Comparison of ENCODE assay signal across 11 cellular contexts in the genomic region with DNA sequence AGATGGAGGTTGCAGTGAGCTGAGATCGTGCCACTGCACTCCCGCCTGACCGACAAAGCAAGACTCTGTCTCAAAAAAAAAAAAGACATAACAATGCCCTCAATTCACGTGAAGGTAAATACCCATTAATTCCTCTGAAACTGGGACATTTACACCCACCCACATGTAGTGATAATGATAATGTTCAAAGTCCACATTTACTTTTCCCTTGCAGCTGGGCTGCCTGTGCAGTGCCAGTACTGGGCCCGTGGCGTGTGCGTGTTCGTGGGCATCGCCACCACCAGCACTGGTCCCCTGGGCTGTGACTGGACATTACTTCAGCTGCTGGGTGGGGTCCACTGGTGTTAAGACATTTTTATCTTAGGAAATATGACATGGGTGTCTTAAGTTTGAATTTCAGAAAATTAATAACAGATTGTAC.
"Had no signal": no experiment of that assay in that cellular context is flagged by ENCODE, and none has a peak within 500 bp of the region (broad histone marks: within the 10 kb centered on the region; RNA-seq: fewer than 3 reads in every experiment).

No MANE protein-coding gene starts in this region.

- H3K27me3 Mint-ChIP-seq: activated B cell treated with CpG ODN at 0.5 μM for 24 hours; activated CD4-positive, alpha-beta T cell treated with anti-CD3 and anti-CD28 coated beads, Interleukin-2, amount 10 ng/mL, durations not matched to agents 7 days and 5 days; dendritic cell treated with granulocyte-macrophage colony-stimulating factor and Interleukin-4, amounts not matched to agents 40 ng/mL and 50 ng/mL, for 4 days; effector memory CD8-positive, alpha-beta T cell; naive thymus-derived CD8-positive, alpha-beta T cell; stimulated activated naive CD8-positive, alpha-beta T cell treated with anti-CD3 and anti-CD28 coated beads, Interleukin-15, amount 100 ng/mL, for 72 hours had no signal

- ATAC-seq: effector memory CD8-positive, alpha-beta T cell; gastrocnemius medialis; naive thymus-derived CD8-positive, alpha-beta T cell; stimulated activated naive CD8-positive, alpha-beta T cell treated with anti-CD3 and anti-CD28 coated beads, Interleukin-15, amount 100 ng/mL, for 72 hours had no signal

- DNase-seq: activated B cell treated with CpG ODN at 0.5 μM for 24 hours; activated CD4-positive, alpha-beta T cell treated with anti-CD3 and anti-CD28 coated beads, Interleukin-2, amount 10 ng/mL, durations not matched to agents 7 days and 5 days; activated naive CD4-positive, alpha-beta T cell; anterior cingulate cortex; effector memory CD8-positive, alpha-beta T cell; gastrocnemius medialis; heart left ventricle; naive thymus-derived CD8-positive, alpha-beta T cell; stimulated activated naive CD8-positive, alpha-beta T cell treated with anti-CD3 and anti-CD28 coated beads, Interleukin-15, amount 100 ng/mL, for 72 hours had no signal

- H3K4me1 Mint-ChIP-seq: activated B cell treated with CpG ODN at 0.5 μM for 24 hours; activated CD4-positive, alpha-beta T cell treated with anti-CD3 and anti-CD28 coated beads, Interleukin-2, amount 10 ng/mL, durations not matched to agents 7 days and 5 days; stimulated activated naive CD8-positive, alpha-beta T cell treated with anti-CD3 and anti-CD28 coated beads, Interleukin-15, amount 100 ng/mL, for 72 hours had no signal

- H3K27ac Mint-ChIP-seq: activated B cell treated with CpG ODN at 0.5 μM for 24 hours; activated CD4-positive, alpha-beta T cell treated with anti-CD3 and anti-CD28 coated beads, Interleukin-2, amount 10 ng/mL, durations not matched to agents 7 days and 5 days; dendritic cell treated with granulocyte-macrophage colony-stimulating factor and Interleukin-4, amounts not matched to agents 40 ng/mL and 50 ng/mL, for 4 days had no signal

- H3K9me3 Mint-ChIP-seq: dendritic cell treated with granulocyte-macrophage colony-stimulating factor and Interleukin-4, amounts not matched to agents 40 ng/mL and 50 ng/mL, for 4 days; effector memory CD8-positive, alpha-beta T cell had no signal

- H3K4me3 Mint-ChIP-seq: activated B cell treated with CpG ODN at 0.5 μM for 24 hours; activated CD4-positive, alpha-beta T cell treated with anti-CD3 and anti-CD28 coated beads, Interleukin-2, amount 10 ng/mL, durations not matched to agents 7 days and 5 days; dendritic cell treated with granulocyte-macrophage colony-stimulating factor and Interleukin-4, amounts not matched to agents 40 ng/mL and 50 ng/mL, for 4 days; effector memory CD8-positive, alpha-beta T cell; naive thymus-derived CD8-positive, alpha-beta T cell; stimulated activated naive CD8-positive, alpha-beta T cell treated with anti-CD3 and anti-CD28 coated beads, Interleukin-15, amount 100 ng/mL, for 72 hours had no signal

- H3K9me3 ChIP-seq: gastrocnemius medialis, upper lobe of left lung had no signal
